ENCODE assay signal across 8 cellular contexts in genomic region chr4:86957214-86957613, GRCh38. TPM values are rescaled to one million over a fixed set of nuclear protein-coding genes. Genes with fewer than 3 reads are reported as not detected.
A peak's percentile ranks its signal among the peaks of the same experiment; 100 is the strongest.
DNase-seq lines count a peak whose midpoint lies in the region; ATAC-seq and TF ChIP-seq lines count a peak whose summit lies in the region.

No MANE protein-coding gene starts in this region.

- 95% methylated on average over 1 of the region's 1 CpG; no CpG with 5 or more reads in 1 of the 2 donors for WGBS in transverse colon (ENCODE audit: low coverage in 1 of 2), 2 donors

- peaks cover 20 to 49% (median 35%) of the 10 kb centered on the region in 4 donors for H3K4me1 ChIP-seq in transverse colon

- H3K27me3 ChIP-seq in transverse colon = no peaks in the 10 kb centered on the region

- H3K36me3 ChIP-seq in transverse colon = no peaks in the 10 kb centered on the region

- intact Hi-C loops in transverse colon (cut with DNase I; ENCODE audit: low total_unique reads) = no loop called here
- intact Hi-C loops in Right ventricle myocardium superior (cut with DNase I) = no loop called here

- ATAC-seq in GM19395 (IDR thresholded peaks at IDR 0.05; ENCODE audit: unreplicated experiment) = peak; percentile 44
- ATAC-seq in HG03378 (IDR thresholded peaks at IDR 0.05; ENCODE audit: unreplicated experiment) = peak; percentile 38
- no peak for ATAC-seq in Right ventricle myocardium superior (ENCODE audit: poor library complexity)

- peak overlapping the region in 1 of 4 donors; percentile 24 for H3K27ac ChIP-seq in transverse colon

- TF ChIP-seq CTCF in astrocyte of the spinal cord (IDR thresholded peaks at IDR 0.05; ENCODE audit: low read depth, low read length) (no peak), transverse colon (IDR thresholded peaks at IDR 0.05) (no peak)

- peak; percentile 75 for DNase-seq in AG08395 (ENCODE audit: low spot score)
- DNase-seq in astrocyte of the spinal cord (ENCODE audit: low read depth, low spot score) = peak; percentile 71
- no peak for DNase-seq in transverse colon
- DNase-seq in NCI-H1105 (lab: John Stamatoyannopoulos, UW) = no peak
- DNase-seq in NCI-H524 (lab: John Stamatoyannopoulos, UW) = no peak
- DNase-seq in Right ventricle myocardium superior = no peak

- H3K4me3 ChIP-seq in astrocyte of the spinal cord (ENCODE audit: low read depth, low read length) (no peak overlapping the region), transverse colon (no peak overlapping the region)

- in situ Hi-C loops in astrocyte of the spinal cord (cut with HindIII; ENCODE audit: low sequenced_read_pairs) (no loop called here), transverse colon (cut with MboI; ENCODE audit: low pct_ligation_motif_present in 1 of 4, low pct_unique_long_range_greater_than_20kb in 1 of 4, low sequenced_read_pairs in 3 of 4) (no loop called here)

- no peak for TF ChIP-seq POLR2A in transverse colon (IDR thresholded peaks at IDR 0.05)

- TF ChIP-seq EP300 in transverse colon (IDR thresholded peaks at IDR 0.05; ENCODE audit: low read depth) = no peak

- H3K9me3 ChIP-seq in transverse colon = no peaks in the 10 kb centered on the region

RNA-seq across cellular contexts. Expression of gene AFF1, which starts 22.4 kb away (rescaled TPM):
- total RNA-seq in transverse colon = 100 to 1,000 TPM in 1 of 4 donors, 10 to 100 TPM in 3; 77.1 to 151 (median 97.0) TPM
- total RNA-seq in Right ventricle myocardium superior = 60.5 TPM

Comparison
In these comparisons a context has a peak if more than half of its experiments do, and no peak if none do; other contexts are left out.
1. DNase-seq: peak in AG08395 (single experiment) and astrocyte of the spinal cord (single experiment); none in transverse colon (single experiment), NCI-H1105 (single experiment), NCI-H524 (0 of 2) and Right ventricle myocardium superior (single experiment).